In the genomic region with DNA sequence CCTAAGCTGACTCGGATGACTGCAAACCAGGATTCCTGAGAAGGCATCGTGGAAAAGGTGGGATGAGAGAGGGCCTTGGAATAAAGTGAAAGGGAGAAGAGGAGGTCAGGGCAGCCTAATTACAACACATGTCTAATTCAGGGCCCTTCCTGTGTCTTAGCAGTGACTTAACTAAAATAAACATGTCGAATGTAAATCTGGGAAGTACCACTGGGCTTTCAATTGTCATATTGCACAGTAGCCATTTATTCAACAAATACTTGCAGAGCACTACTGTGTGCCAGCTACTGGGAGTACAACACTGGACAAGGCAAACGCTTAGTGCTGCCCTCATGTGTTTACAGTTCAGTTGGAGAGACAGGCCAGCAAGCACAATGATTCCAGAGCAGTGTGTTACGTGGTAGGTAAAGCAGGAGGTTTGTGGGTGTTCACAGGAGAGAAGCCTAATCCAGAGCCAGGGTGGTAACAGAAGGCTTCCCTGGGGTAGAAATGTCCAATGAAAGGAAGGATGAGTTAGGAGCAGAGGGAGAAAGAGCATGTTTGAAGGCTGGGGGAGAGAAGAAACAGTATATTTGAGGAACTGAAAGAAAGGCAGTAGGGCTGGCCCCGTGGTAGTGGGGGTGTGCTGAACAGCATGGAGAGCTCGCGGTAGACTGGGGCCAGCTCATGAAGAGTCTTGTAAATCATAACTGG, we compare ENCODE assay signal across 8 cellular contexts. TPM values are rescaled to one million over a fixed set of nuclear protein-coding genes. Genes with fewer than 3 reads are reported as not detected.
DNase-seq lines count a peak whose midpoint lies in the region; ATAC-seq and TF ChIP-seq lines count a peak whose summit lies in the region.

No MANE protein-coding gene starts in this region.

- H3K36me3 Mint-ChIP-seq in endothelial cell (ENCODE audit: low read depth, unreplicated experiment) (no peaks in the 10 kb centered on the region), immature natural killer cell (no peaks in the 10 kb centered on the region)

- H3K4me1 Mint-ChIP-seq in endothelial cell (ENCODE audit: unreplicated experiment) (peaks cover 95% of the 10 kb centered on the region), immature natural killer cell (no peaks in the 10 kb centered on the region)

- no peaks in the 10 kb centered on the region for H3K9me3 Mint-ChIP-seq in endothelial cell (ENCODE audit: unreplicated experiment)
- H3K9me3 Mint-ChIP-seq in immature natural killer cell: peaks cover 0 to 14% (median 5%) of the 10 kb centered on the region in 6 donors

- no peak for TF ChIP-seq CTCF in endothelial cell (IDR thresholded peaks at IDR 0.05; ENCODE audit: unreplicated experiment)

- peak; percentile 33 for DNase-seq in NCI-H69 (lab: John Stamatoyannopoulos, UW)
- DNase-seq in endothelial cell (ENCODE audit: low spot score): no peak
- DNase-seq in pons (ENCODE audit: low spot score): peak; percentile 65
- DNase-seq in immature natural killer cell: no peak
- no peak for DNase-seq in HuH-7.5 (ENCODE audit: low spot score)
- no peak for DNase-seq in NCI-H2196 treated with DMSO at 0.1 percent for 48 hours (lab: John Stamatoyannopoulos, UW; ENCODE audit: unreplicated experiment)

- peaks cover 11% of the 10 kb centered on the region for H3K27me3 Mint-ChIP-seq in endothelial cell (ENCODE audit: unreplicated experiment)
- H3K27me3 Mint-ChIP-seq in immature natural killer cell (ENCODE audit: low read depth in 3 of 3): peaks cover 0 to 7% (median 1%) of the 10 kb centered on the region in 3 donors

- H3K4me3 Mint-ChIP-seq in endothelial cell (ENCODE audit: unreplicated experiment): no peak overlapping the region
- no peak overlapping the region for H3K4me3 Mint-ChIP-seq in immature natural killer cell

- ATAC-seq in GM18517 (IDR thresholded peaks at IDR 0.05; ENCODE audit: unreplicated experiment) (peak; percentile 95), HG02840 (IDR thresholded peaks at IDR 0.05; ENCODE audit: low FRiP score, unreplicated experiment) (peak; percentile 84)

- H3K27ac Mint-ChIP-seq in endothelial cell (ENCODE audit: unreplicated experiment): peak overlapping the region; percentile 96
- no peak overlapping the region for H3K27ac Mint-ChIP-seq in immature natural killer cell

RNA-seq across cellular contexts. Expression of a gene that starts 38.0 kb away (rescaled TPM):
- total RNA-seq in endothelial cell (ENCODE audit: unreplicated experiment): 82.1 TPM
- not detected for polyA plus RNA-seq in immature natural killer cell

Comparison
In these comparisons a context has a peak if more than half of its experiments do, and no peak if none do; other contexts are left out.
1. DNase-seq: peak in NCI-H69 (single experiment) and pons (single experiment); none in endothelial cell (single experiment), immature natural killer cell (0 of 3), HuH-7.5 (single experiment) and NCI-H2196 treated with DMSO at 0.1 percent for 48 hours (single experiment).